8 cellular contexts compared by ENCODE assay signal in genomic region chrX:23756165-23756564, GRCh38. TPM values are rescaled to one million over a fixed set of nuclear protein-coding genes. Genes with fewer than 3 reads are reported as not detected.
A peak's percentile ranks its signal among the peaks of the same experiment; 100 is the strongest.
DNase-seq lines count a peak whose midpoint lies in the region; ATAC-seq and TF ChIP-seq lines count a peak whose summit lies in the region.

No MANE protein-coding gene starts in this region.

- no peak overlapping the region for H3K27ac Mint-ChIP-seq in mesothelial cell of epicardium

- TF ChIP-seq CTCF in GM12864 (IDR thresholded peaks at IDR 0.05; ENCODE audit: low read depth, low read length, missing control alignments) (peak; percentile 53), mesothelial cell of epicardium (IDR thresholded peaks at IDR 0.05; ENCODE audit: unreplicated experiment) (peak; percentile 86)

- no peaks in the 10 kb centered on the region for H3K9me3 Mint-ChIP-seq in mesothelial cell of epicardium

- peak; percentile 93 to 97 for ATAC-seq in activated CD4-positive, CD25-positive, alpha-beta regulatory T cell treated with anti-CD3 and anti-CD28 coated beads, Interleukin-2, amount 50 U/mL, for 24 hours

- DNase-seq in GM12864 (ENCODE audit: low read depth): peak; percentile 40
- DNase-seq in HCEC 1CT: peak; percentile 49
- peak; percentile 11 for DNase-seq in NCI-H1694 treated with DMSO at 0.1 percent for 48 hours (lab: John Stamatoyannopoulos, UW)
- peak; percentile 75 for DNase-seq in dermis blood vessel endothelial cell
- DNase-seq in mesothelial cell of epicardium (ENCODE audit: low spot score in 2 of 2, unreplicated experiment in 2 of 2): peak in 1 of 2 experiments; percentile 45
- peak; percentile 33 for DNase-seq in stimulated activated naive CD4-positive, alpha-beta T cell treated with Interleukin-2 at 50 U/mL for 16 hours (lab: John Stamatoyannopoulos, UW)
- DNase-seq in NCI-H226: no peak

- no peak overlapping the region for H3K4me3 ChIP-seq in GM12864 (ENCODE audit: low read depth, low read length)

- H3K36me3 Mint-ChIP-seq in mesothelial cell of epicardium: peaks cover 3% of the 10 kb centered on the region

- H3K4me1 Mint-ChIP-seq in mesothelial cell of epicardium: peaks cover 3% of the 10 kb centered on the region

- no peaks in the 10 kb centered on the region for H3K27me3 Mint-ChIP-seq in mesothelial cell of epicardium (ENCODE audit: low read depth)

- H3K4me3 Mint-ChIP-seq in mesothelial cell of epicardium: no peak overlapping the region

RNA-seq across cellular contexts. Expression of gene ACOT9, which starts 13.1 kb away (rescaled TPM):
- 86.1 and 87.3 TPM in 2 replicates for total RNA-seq in dermis blood vessel endothelial cell
- 29.0 to 32.7 TPM (median 32.5 TPM) in 3 replicates for total RNA-seq in mesothelial cell of epicardium

RNA-seq across cellular contexts. Expression of gene SAT1, which starts 26.8 kb away (rescaled TPM):
- total RNA-seq in dermis blood vessel endothelial cell: 305 and 422 TPM in 2 replicates
- total RNA-seq in mesothelial cell of epicardium: 225 to 236 TPM (median 233 TPM) in 3 replicates
